In the genomic region with DNA sequence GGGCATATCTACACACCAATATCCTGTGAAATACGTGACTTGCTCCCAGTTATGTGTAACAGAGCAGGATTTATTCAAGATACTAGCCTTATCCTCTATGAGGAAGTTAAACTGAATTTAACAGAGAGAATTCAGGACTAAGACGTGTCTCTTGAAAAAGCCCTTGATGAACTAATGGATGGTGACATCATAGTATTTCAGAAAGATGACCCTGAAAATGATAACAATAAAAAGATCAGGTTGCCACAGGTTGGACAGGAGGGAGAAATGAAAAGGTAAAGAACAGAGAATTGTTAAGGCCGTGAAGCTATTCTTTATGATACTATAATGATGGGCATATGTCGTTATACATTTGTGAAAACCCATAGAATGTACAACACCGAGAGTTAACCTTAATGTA, we compare ENCODE assay signal across 28 cellular contexts. TPM values are rescaled to one million over a fixed set of nuclear protein-coding genes. Genes with fewer than 3 reads are reported as not detected.
A peak's percentile ranks its signal among the peaks of the same experiment; 100 is the strongest.
DNase-seq lines count a peak whose midpoint lies in the region; ATAC-seq, FAIRE-seq and TF ChIP-seq lines count a peak whose summit lies in the region.
"Had no signal": no experiment of that assay in that cellular context is flagged by ENCODE, and none has a peak within 500 bp of the region (broad histone marks: within the 10 kb centered on the region; RNA-seq: fewer than 3 reads in every experiment).

No MANE protein-coding gene starts in this region.

- no peaks in the 10 kb centered on the region for H3K27me3 Mint-ChIP-seq in T-helper 17 cell
- H3K27me3 Mint-ChIP-seq: CD4-positive, alpha-beta memory T cell; CD4-positive, CD25-positive, alpha-beta regulatory T cell; CD8-positive, alpha-beta memory T cell had no signal

- H3K4me3 Mint-ChIP-seq in T-helper 17 cell = no peak overlapping the region
- H3K4me3 Mint-ChIP-seq: CD14-positive monocyte; CD4-positive, alpha-beta memory T cell; CD4-positive, CD25-positive, alpha-beta regulatory T cell; CD8-positive, alpha-beta memory T cell had no signal

- no peak for TF ChIP-seq CTCF in HEK293 (tag by site-specific recombination; IDR thresholded peaks at IDR 0.05)
- no peak for TF ChIP-seq CTCF in GM20000 (IDR thresholded peaks at IDR 0.05; ENCODE audit: extremely low read depth, missing control alignments)

- H3K4me1 ChIP-seq in HEK293 (ENCODE audit: control insufficient read depth, insufficient read depth, low read length) = no peaks in the 10 kb centered on the region
- H3K4me1 ChIP-seq: BE2C, BLaER1 had no signal

- H3K4me1 Mint-ChIP-seq in T-helper 17 cell = no peaks in the 10 kb centered on the region
- H3K4me1 Mint-ChIP-seq: CD14-positive monocyte; CD4-positive, alpha-beta memory T cell; CD4-positive, CD25-positive, alpha-beta regulatory T cell; CD8-positive, alpha-beta memory T cell had no signal

- peak; percentile 58 for FAIRE-seq in urothelium cell line (lab: Jason Lieb, UNC)
- FAIRE-seq: A204.1, GM12878, GM12892, GM18507 had no signal

- H3K27ac ChIP-seq in HEK293 (ENCODE audit: extremely low read depth, low read depth, low read length) = no peak overlapping the region
- H3K27ac ChIP-seq: BLaER1 had no signal

- no peak overlapping the region for H3K4me3 ChIP-seq in HEK293 (ENCODE audit: low read depth, low read length)
- H3K4me3 ChIP-seq: BLaER1, GM12878 had no signal

- H3K36me3 Mint-ChIP-seq in T-helper 17 cell (ENCODE audit: low read depth) = no peaks in the 10 kb centered on the region
- H3K36me3 Mint-ChIP-seq: CD14-positive monocyte; CD4-positive, alpha-beta memory T cell; CD4-positive, CD25-positive, alpha-beta regulatory T cell had no signal

- DNase-seq in NCI-H748 (lab: John Stamatoyannopoulos, UW; ENCODE audit: unreplicated experiment) (peak; percentile 23), NCI-H748 treated with DMSO at 0.1 percent for 48 hours (lab: John Stamatoyannopoulos, UW) (no peak), OCI-M1 (lab: John Stamatoyannopoulos, UW) (peak; percentile 14), urothelium cell line (ENCODE audit: low spot score) (no peak), GM20000 (ENCODE audit: low spot score) (no peak), T-helper 17 cell (no peak)
- DNase-seq: 8988T; ACHN; BE2C; C1 segment of cervical spinal cord; CD4-positive, alpha-beta memory T cell; CD4-positive, CD25-positive, alpha-beta regulatory T cell; CD8-positive, alpha-beta memory T cell; COR-L47; DMS 273 treated with DMSO at 0.1 percent for 48 hours; DMS153; DMS53; DMS79; DND-41; EL; GDM1 had no signal

- H3K36me3 ChIP-seq in HEK293 (ENCODE audit: control insufficient read depth in 2 of 2, insufficient read depth in 1 of 2, low read length in 2 of 2) = no peaks in the 10 kb centered on the region
- H3K36me3 ChIP-seq: BE2C, BLaER1 had no signal

- ATAC-seq in T-helper 17 cell = no peak
- ATAC-seq: GM12878 had no signal

- CTCF ChIA-PET in HEK293 (lab: Yijun Ruan, JAX) = no interaction called here

- no peak overlapping the region for H3K27ac Mint-ChIP-seq in T-helper 17 cell
- H3K27ac Mint-ChIP-seq: CD4-positive, alpha-beta memory T cell; CD4-positive, CD25-positive, alpha-beta regulatory T cell; CD8-positive, alpha-beta memory T cell had no signal

- no peaks in the 10 kb centered on the region for H3K9me3 ChIP-seq in HEK293 (ENCODE audit: control insufficient read depth, insufficient read depth, low read depth, low read length)
- no peaks in the 10 kb centered on the region for H3K9me3 ChIP-seq in T-helper 17 cell (ENCODE audit: control insufficient read depth, low read length, poor library complexity, severe bottlenecking)
- H3K9me3 ChIP-seq: BE2C had no signal

- POLR2A ChIA-PET in HEK293 (lab: Yijun Ruan, JAX) = no interaction called here

TF ChIP-seq in HEK293, 187 proteins besides CTCF, POLR2A, EP300 and RAD21:
- TF ChIP-seq, protein P1, sequence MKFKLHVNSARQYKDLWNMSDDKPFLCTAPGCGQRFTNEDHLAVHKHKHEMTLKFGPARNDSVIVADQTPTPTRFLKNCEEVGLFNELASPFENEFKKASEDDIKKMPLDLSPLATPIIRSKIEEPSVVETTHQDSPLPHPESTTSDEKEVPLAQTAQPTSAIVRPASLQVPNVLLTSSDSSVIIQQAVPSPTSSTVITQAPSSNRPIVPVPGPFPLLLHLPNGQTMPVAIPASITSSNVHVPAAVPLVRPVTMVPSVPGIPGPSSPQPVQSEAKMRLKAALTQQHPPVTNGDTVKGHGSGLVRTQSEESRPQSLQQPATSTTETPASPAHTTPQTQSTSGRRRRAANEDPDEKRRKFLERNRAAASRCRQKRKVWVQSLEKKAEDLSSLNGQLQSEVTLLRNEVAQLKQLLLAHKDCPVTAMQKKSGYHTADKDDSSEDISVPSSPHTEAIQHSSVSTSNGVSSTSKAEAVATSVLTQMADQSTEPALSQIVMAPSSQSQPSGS (tag by site-specific recombination; IDR thresholded peaks at IDR 0.05; ENCODE audit: low read depth) = 0 out of 2 replicates have a peak, but pooled peaks have one; percentile 51
- no peak for TF ChIP-seq ZNF24 (tag by site-specific recombination; IDR thresholded peaks at IDR 0.05)
- TF ChIP-seq ZNF140 (tag by site-specific recombination; IDR thresholded peaks at IDR 0.05) = no peak
TF ChIP-seq in HEK293: peak in this region for 1.

RNA-seq across cellular contexts. Expression of a gene that starts 56.2 kb away (rescaled TPM):
- not detected for total RNA-seq in T-helper 17 cell
- total RNA-seq: CD4-positive, alpha-beta memory T cell; CD4-positive, CD25-positive, alpha-beta regulatory T cell; CD8-positive, alpha-beta memory T cell had no signal

Comparison
In these comparisons a context has a peak if more than half of its experiments do, and no peak if none do; other contexts are left out.
1. DNase-seq: peak in NCI-H748 (single experiment) and OCI-M1 (single experiment); none in NCI-H748 treated with DMSO at 0.1 percent for 48 hours (single experiment), urothelium cell line (single experiment), GM20000 (single experiment) and T-helper 17 cell (0 of 3).